In the genomic region with DNA sequence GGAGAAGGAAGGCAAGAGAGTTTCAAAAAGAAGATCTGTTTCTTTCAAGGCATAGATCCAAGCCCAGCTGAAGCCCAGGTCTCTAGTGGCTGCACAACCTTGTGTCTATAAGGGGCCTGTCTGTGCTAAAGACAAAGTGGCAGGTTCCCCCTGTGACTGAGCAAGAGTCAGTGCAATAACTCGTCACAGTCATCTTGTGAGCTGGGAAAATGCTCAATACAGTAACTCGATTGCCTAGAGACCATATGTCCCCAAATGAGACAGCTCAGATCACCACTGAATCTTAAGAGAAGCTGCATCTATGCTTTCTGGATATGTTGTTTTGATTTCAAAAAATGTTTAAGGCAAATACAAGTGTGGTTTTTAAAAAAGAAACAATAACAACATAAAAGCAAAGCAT, we compare ENCODE assay signal across 21 cellular contexts.
"Had no signal": no experiment of that assay in that cellular context is flagged by ENCODE, and none has a peak within 500 bp of the region (broad histone marks: within the 10 kb centered on the region; RNA-seq: fewer than 3 reads in every experiment).

No MANE protein-coding gene starts in this region.

- H3K4me1 ChIP-seq: pancreas had no signal

- H3K9me3 ChIP-seq: esophagus squamous epithelium, neutrophil, pancreas, sigmoid colon, stomach, thyroid gland, vagina had no signal

- H3K27ac ChIP-seq: coronary artery, esophagus squamous epithelium, neutrophil, pancreas, sigmoid colon, stomach, thyroid gland, vagina had no signal

- H3K27ac Mint-ChIP-seq: naive thymus-derived CD4-positive, alpha-beta T cell; stimulated activated effector memory CD8-positive, alpha-beta T cell treated with anti-CD3 and anti-CD28 coated beads, Interleukin-12 subunit alpha, Interleukin-12 subunit beta, amount 100 ng/mL, for 72 hours had no signal

- DNase-seq: dermis blood vessel endothelial cell; effector memory CD4-positive, alpha-beta T cell; erythroblast; esophagus squamous epithelium; foreskin melanocyte; mesendoderm; midbrain; naive thymus-derived CD4-positive, alpha-beta T cell; pancreas; sigmoid colon; stimulated activated CD4-positive, alpha-beta T cell treated with anti-CD3 and anti-CD28 coated beads, Interleukin-2, amount 100 ng/mL, for 24 hours; stimulated activated CD4-positive, alpha-beta T cell treated with anti-CD3 and anti-CD28 coated beads, Interleukin-4, amount 100 ng/mL, for 24 hours; stimulated activated naive CD4-positive, alpha-beta T cell treated with Interleukin-2 at 50 U/mL for 16 hours; stomach; thyroid gland; trophoblast cell had no signal

- H3K27me3 ChIP-seq: esophagus squamous epithelium, neutrophil, pancreas, sigmoid colon, stomach, thyroid gland, vagina had no signal

- H3K4me3 Mint-ChIP-seq: naive thymus-derived CD4-positive, alpha-beta T cell; neural crest cell; stimulated activated effector memory CD8-positive, alpha-beta T cell treated with anti-CD3 and anti-CD28 coated beads, Interleukin-12 subunit alpha, Interleukin-12 subunit beta, amount 100 ng/mL, for 72 hours had no signal

- H3K9me3 Mint-ChIP-seq: naive thymus-derived CD4-positive, alpha-beta T cell; stimulated activated effector memory CD8-positive, alpha-beta T cell treated with anti-CD3 and anti-CD28 coated beads, Interleukin-12 subunit alpha, Interleukin-12 subunit beta, amount 100 ng/mL, for 72 hours had no signal

- ATAC-seq: naive thymus-derived CD4-positive, alpha-beta T cell; pancreas; stimulated activated effector memory CD8-positive, alpha-beta T cell treated with anti-CD3 and anti-CD28 coated beads, Interleukin-12 subunit alpha, Interleukin-12 subunit beta, amount 100 ng/mL, for 72 hours had no signal

- H3K36me3 ChIP-seq: esophagus squamous epithelium, neutrophil, pancreas, sigmoid colon, stomach, thyroid gland, vagina had no signal

- H3K4me1 Mint-ChIP-seq: stimulated activated effector memory CD8-positive, alpha-beta T cell treated with anti-CD3 and anti-CD28 coated beads, Interleukin-12 subunit alpha, Interleukin-12 subunit beta, amount 100 ng/mL, for 72 hours had no signal

- H3K4me3 ChIP-seq: coronary artery, esophagus squamous epithelium, pancreas, sigmoid colon, stomach, thyroid gland, vagina had no signal
